Comparison of ENCODE assay signal across 2 cellular contexts in the genomic region with DNA sequence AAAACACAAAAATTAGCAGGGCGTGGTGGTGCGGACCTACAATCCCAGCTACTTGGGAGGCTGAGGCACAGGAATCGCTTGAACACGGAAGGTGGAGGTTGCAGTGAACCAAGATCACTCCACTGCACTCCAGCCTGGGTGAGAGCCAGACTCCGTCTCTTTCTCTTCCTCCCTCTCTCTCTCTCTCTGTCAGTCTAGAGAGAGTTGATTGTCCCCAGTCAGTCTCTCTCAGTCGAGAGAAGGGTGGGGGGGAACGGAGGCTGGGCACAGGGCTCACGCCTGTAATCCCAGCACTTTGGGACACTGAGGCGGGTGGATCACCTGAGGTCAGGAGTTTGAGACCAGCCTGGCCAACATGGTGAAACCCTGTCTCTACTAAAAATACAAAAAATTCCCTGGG. TPM values are rescaled to one million over a fixed set of nuclear protein-coding genes. Genes with fewer than 3 reads are reported as not detected.
"Had no signal": no experiment of that assay in that cellular context is flagged by ENCODE, and none has a peak within 500 bp of the region (broad histone marks: within the 10 kb centered on the region; RNA-seq: fewer than 3 reads in every experiment).

No MANE protein-coding gene starts in this region.

RNA-seq across cellular contexts. Expression of a gene that starts 10.3 kb away (rescaled TPM):
- total RNA-seq: gastrocnemius medialis, mucosa of gallbladder had no signal
